In the genomic region with DNA sequence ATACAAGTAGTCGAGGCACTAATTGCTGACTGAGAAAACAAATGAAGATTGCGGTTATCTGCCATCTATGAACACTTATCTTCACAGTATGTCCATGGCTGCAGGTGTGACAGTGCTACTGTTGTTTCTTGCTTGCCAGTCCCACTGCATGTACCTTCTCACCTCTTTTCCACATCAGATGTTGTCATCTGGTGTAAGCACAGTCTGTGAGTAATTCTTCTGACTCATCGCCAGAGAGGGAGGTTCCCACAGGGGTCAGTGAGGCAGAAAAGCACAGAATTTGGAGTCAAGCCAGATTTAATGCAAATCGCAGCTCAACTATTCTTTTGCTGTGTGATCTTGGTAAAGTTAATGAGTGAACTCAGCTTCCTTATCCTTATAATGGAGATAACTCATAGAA, we compare ENCODE assay signal across 8 cellular contexts.
DNase-seq lines count a peak whose midpoint lies in the region; ATAC-seq and TF ChIP-seq lines count a peak whose summit lies in the region.

No MANE protein-coding gene starts in this region.

- peak overlapping the region; percentile 35 for H3K4me3 Mint-ChIP-seq in activated B cell treated with CpG ODN at 0.5 μM for 24 hours

- POLR2A ChIA-PET in activated B cell treated with CpG ODN at 0.5 μM for 24 hours (lab: Charles Lee), result interaction anchor here (0.8 kb wide), 1 partner anchor 985 kb away, joined by 3 read pairs; a partner anchor contains a TSS

- H3K36me3 Mint-ChIP-seq in activated B cell treated with CpG ODN at 0.5 μM for 24 hours (ENCODE audit: low read depth), result no peaks in the 10 kb centered on the region

- no peaks in the 10 kb centered on the region for H3K9me3 Mint-ChIP-seq in activated B cell treated with CpG ODN at 0.5 μM for 24 hours

- no peak for TF ChIP-seq CTCF in activated B cell treated with CpG ODN at 0.5 μM for 24 hours (IDR thresholded peaks at IDR 0.05)

- H3K4me1 Mint-ChIP-seq in activated B cell treated with CpG ODN at 0.5 μM for 24 hours, result peaks cover 56% of the 10 kb centered on the region

- no peaks in the 10 kb centered on the region for H3K27me3 Mint-ChIP-seq in activated B cell treated with CpG ODN at 0.5 μM for 24 hours

- intact Hi-C loops in activated B cell treated with CpG ODN at 0.5 μM for 24 hours (cut with micrococcal nuclease), result loop anchor here (5.0 kb wide), 1 partner anchor 646 kb away; a partner anchor contains a TSS

- CTCF ChIA-PET in activated B cell treated with CpG ODN at 0.5 μM for 24 hours (lab: Charles Lee), result no interaction called here

- peak; percentile 24 for DNase-seq in NCI-H748 (lab: John Stamatoyannopoulos, UW; ENCODE audit: unreplicated experiment)
- DNase-seq in NCI-H748 treated with DMSO at 0.1 percent for 48 hours (lab: John Stamatoyannopoulos, UW), result no peak
- peak; percentile 12 for DNase-seq in activated B cell treated with CpG ODN at 0.5 μM for 24 hours
- peak; percentile 31 for DNase-seq in myocyte (ENCODE audit: low read depth)
- no peak for DNase-seq in activated effector memory CD4-positive, alpha-beta T cell treated with Interleukin-2 at 50 U/mL for 16 hours
- DNase-seq in NOMO-1 (lab: John Stamatoyannopoulos, UW; ENCODE audit: unreplicated experiment in 2 of 2), result no peak

- H3K27ac Mint-ChIP-seq in activated B cell treated with CpG ODN at 0.5 μM for 24 hours, result peak overlapping the region; percentile 80

- ATAC-seq in GM21447 (IDR thresholded peaks at IDR 0.05; ENCODE audit: unreplicated experiment) (peak; percentile 88), HG03521 (IDR thresholded peaks at IDR 0.05; ENCODE audit: unreplicated experiment) (peak; percentile 91), activated B cell treated with CpG ODN at 0.5 μM for 24 hours (ENCODE audit: low read depth) (peak; percentile 90)

Comparison
In these comparisons a context has a peak if more than half of its experiments do, and no peak if none do; other contexts are left out.
1. DNase-seq: peak in NCI-H748 (single experiment), activated B cell treated with CpG ODN at 0.5 μM for 24 hours (single experiment) and myocyte (single experiment); none in NCI-H748 treated with DMSO at 0.1 percent for 48 hours (single experiment), activated effector memory CD4-positive, alpha-beta T cell treated with Interleukin-2 at 50 U/mL for 16 hours (single experiment) and NOMO-1 (0 of 2).
2. Peak in every context shown above with its lines, with median percentiles within 50 percentile points of each other: ATAC-seq.